In the genomic region with DNA sequence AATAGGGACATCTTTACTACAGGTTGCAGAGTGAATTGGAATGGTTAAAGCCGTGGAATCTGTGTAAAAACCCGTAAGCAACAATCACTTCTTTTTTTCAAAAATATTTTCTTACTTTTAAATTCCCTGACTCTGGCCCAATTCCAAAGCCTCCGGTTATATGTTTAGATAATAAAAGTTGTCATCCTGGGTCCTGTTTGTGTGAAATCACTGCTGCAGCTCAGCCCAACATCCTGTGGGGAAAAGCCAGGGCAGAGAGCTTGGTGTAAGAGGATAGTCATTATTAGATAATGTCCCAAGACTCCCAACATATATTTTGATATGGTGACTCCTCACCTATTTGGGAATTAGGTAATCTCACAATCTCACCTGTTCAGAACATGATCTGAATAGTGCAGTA, we compare ENCODE assay signal across 18 cellular contexts.
DNase-seq lines count a peak whose midpoint lies in the region; FAIRE-seq and TF ChIP-seq lines count a peak whose summit lies in the region.
"Had no signal": no experiment of that assay in that cellular context is flagged by ENCODE, and none has a peak within 500 bp of the region (broad histone marks: within the 10 kb centered on the region; RNA-seq: fewer than 3 reads in every experiment).

No MANE protein-coding gene starts in this region.

- H3K9me3 ChIP-seq in GM23248 (ENCODE audit: low read depth), result no peaks in the 10 kb centered on the region
- no peaks in the 10 kb centered on the region for H3K9me3 ChIP-seq in SJSA1 (replicated peaks)
- H3K9me3 ChIP-seq in kidney (ENCODE audit: control insufficient read depth in 1 of 2, low read length in 2 of 2), result no peaks in the 10 kb centered on the region
- H3K9me3 ChIP-seq in tibial artery, result no peaks in the 10 kb centered on the region
- no peaks in the 10 kb centered on the region for H3K9me3 ChIP-seq in thyroid gland
- H3K9me3 ChIP-seq in esophagus squamous epithelium, result no peaks in the 10 kb centered on the region
- H3K9me3 ChIP-seq: A549; BLaER1 treated with 17β-estradiol and CSF1 and Interleukin-3, amounts not matched to agents 10 nM and 100 nM had no signal

- 20 to 36% methylated on average over 3 of the region's 3 CpGs for WGBS in GM23248 (ENCODE audit: low coverage in 1 of 2, low lambda C conversion rate in 2 of 2, missing lambda C conversion rate in 2 of 2), 2 experiments
- WGBS in thyroid gland, 2 donors, result 50 to 51% methylated on average over 3 of the region's 3 CpGs
- 50 to 55% methylated on average over 3 of the region's 3 CpGs for WGBS in esophagus squamous epithelium, 2 donors

- H3K4me1 ChIP-seq in GM23248 (ENCODE audit: insufficient read depth), result peaks cover 73% of the 10 kb centered on the region
- peaks cover 35% of the 10 kb centered on the region for H3K4me1 ChIP-seq in SJSA1 (replicated peaks)
- peaks cover 0 to 4% of the 10 kb centered on the region in 2 donors for H3K4me1 ChIP-seq in kidney (ENCODE audit: control insufficient read depth in 1 of 2, insufficient read depth in 1 of 2, low read depth in 1 of 2, low read length in 2 of 2)
- peaks cover 0 to 77% (median 40%) of the 10 kb centered on the region in 4 donors for H3K4me1 ChIP-seq in tibial artery
- H3K4me1 ChIP-seq in thyroid gland, result peaks cover 14 to 17% of the 10 kb centered on the region in 2 donors
- H3K4me1 ChIP-seq in esophagus squamous epithelium, result peaks cover 0 to 12% (median 0%) of the 10 kb centered on the region in 3 donors
- H3K4me1 ChIP-seq: A549 had no signal

- no peak for FAIRE-seq in kidney (lab: Jason Lieb, UNC)
- FAIRE-seq: A549, GM12892 had no signal

- in situ Hi-C loops in GM23248 (cut with MboI), result loop anchor here (25.0 kb wide), 1 partner anchor 393 kb away; no protein-coding TSS in a partner anchor

- H3K27ac ChIP-seq in GM23248, result peak overlapping the region; percentile 41
- 0 out of 2 replicates have a peak overlapping the region, but pooled peaks have one; percentile 17 for H3K27ac ChIP-seq in SJSA1
- H3K27ac ChIP-seq in kidney (ENCODE audit: low read depth in 2 of 2, low read length in 2 of 2), result no peak overlapping the region
- peak overlapping the region; percentile 61 to 73 for H3K27ac ChIP-seq in tibial artery
- no peak overlapping the region for H3K27ac ChIP-seq in thyroid gland
- H3K27ac ChIP-seq in esophagus squamous epithelium, result no peak overlapping the region
- H3K27ac ChIP-seq: A549; BLaER1 treated with 17β-estradiol and CSF1 and Interleukin-3, amounts not matched to agents 10 nM and 100 nM had no signal

- H3K4me3 ChIP-seq in GM23248, result peak overlapping the region; percentile 38; the same call in 1 of the 2 replicates
- H3K4me3 ChIP-seq in SJSA1, result no peak overlapping the region
- H3K4me3 ChIP-seq in kidney (ENCODE audit: low read length in 2 of 2), result peak overlapping the region; percentile 28
- H3K4me3 ChIP-seq in tibial artery, result no peak overlapping the region
- H3K4me3 ChIP-seq in thyroid gland (replicated peaks in 1 of 3), result no peak overlapping the region
- no peak overlapping the region for H3K4me3 ChIP-seq in esophagus squamous epithelium
- H3K4me3 ChIP-seq: A549; BLaER1 treated with 17β-estradiol and CSF1 and Interleukin-3, amounts not matched to agents 10 nM and 100 nM had no signal

- no peaks in the 10 kb centered on the region for H3K36me3 ChIP-seq in GM23248 (ENCODE audit: low read depth)
- H3K36me3 ChIP-seq in SJSA1, result no peaks in the 10 kb centered on the region
- no peaks in the 10 kb centered on the region for H3K36me3 ChIP-seq in kidney (ENCODE audit: control insufficient read depth in 1 of 2, insufficient read depth in 2 of 2, low read length in 2 of 2)
- no peaks in the 10 kb centered on the region for H3K36me3 ChIP-seq in tibial artery
- no peaks in the 10 kb centered on the region for H3K36me3 ChIP-seq in thyroid gland
- no peaks in the 10 kb centered on the region for H3K36me3 ChIP-seq in esophagus squamous epithelium
- H3K36me3 ChIP-seq: BLaER1 treated with 17β-estradiol and CSF1 and Interleukin-3, amounts not matched to agents 10 nM and 100 nM had no signal

- peak overlapping the region; percentile 64 for H2AFZ ChIP-seq in GM23248

- no peaks in the 10 kb centered on the region for H3K79me2 ChIP-seq in GM23248 (ENCODE audit: insufficient read depth)

- H4K20me1 ChIP-seq in GM23248 (ENCODE audit: insufficient read depth), result no peaks in the 10 kb centered on the region
- H4K20me1 ChIP-seq: BLaER1 treated with 17β-estradiol and CSF1 and Interleukin-3, amounts not matched to agents 10 nM and 100 nM had no signal

- peaks cover 39% of the 10 kb centered on the region for H3F3A ChIP-seq in GM23248 (ENCODE audit: insufficient read depth)

- no peak for TF ChIP-seq POLR2A in thyroid gland (IDR thresholded peaks at IDR 0.05)
- TF ChIP-seq POLR2A in esophagus squamous epithelium (IDR thresholded peaks at IDR 0.05), result no peak

- H3K4me2 ChIP-seq in GM23248 (ENCODE audit: unreplicated experiment), result peak overlapping the region; percentile 62
- H3K4me2 ChIP-seq: A549; BLaER1 treated with 17β-estradiol and CSF1 and Interleukin-3, amounts not matched to agents 10 nM and 100 nM had no signal

- intact Hi-C loops in kidney (cut with DNase I) (no loop called here), tibial artery (cut with DNase I; ENCODE audit: low total_unique reads) (no loop called here), thyroid gland (cut with DNase I) (no loop called here), esophagus squamous epithelium (cut with DNase I) (no loop called here)

- H3K27me3 ChIP-seq in GM23248 (replicated peaks; ENCODE audit: insufficient read depth) (no peaks in the 10 kb centered on the region), SJSA1 (replicated peaks) (no peaks in the 10 kb centered on the region), tibial artery (no peaks in the 10 kb centered on the region), thyroid gland (no peaks in the 10 kb centered on the region), esophagus squamous epithelium (no peaks in the 10 kb centered on the region)
- H3K27me3 ChIP-seq: BLaER1 treated with 17β-estradiol and CSF1 and Interleukin-3, amounts not matched to agents 10 nM and 100 nM had no signal

- peak overlapping the region; percentile 13; the same call in 1 of the 2 replicates for H3K9ac ChIP-seq in GM23248
- no peak overlapping the region for H3K9ac ChIP-seq in kidney (ENCODE audit: low read length in 2 of 2)
- H3K9ac ChIP-seq: BLaER1 treated with 17β-estradiol and CSF1 and Interleukin-3, amounts not matched to agents 10 nM and 100 nM had no signal

- no peaks in the 10 kb centered on the region for H3K9me2 ChIP-seq in GM23248 (ENCODE audit: insufficient read depth)

- peak; percentile 66 for DNase-seq in GM23248
- DNase-seq in SJSA1 (ENCODE audit: low read depth in 1 of 2, low spot score in 2 of 2), result peak in 1 of 2 experiments; percentile 38
- no peak for DNase-seq in kidney
- DNase-seq in tibial artery, result no peak
- no peak for DNase-seq in thyroid gland
- no peak for DNase-seq in Ammon's horn (ENCODE audit: low spot score)
- DNase-seq in foreskin melanocyte, result no peak
- no peak for DNase-seq in esophagus squamous epithelium (lab: John Stamatoyannopoulos, UW)
- DNase-seq: Calu3; CD4-positive, CD25-positive, alpha-beta regulatory T cell; DMS 273 treated with DMSO at 0.1 percent for 48 hours; GDM1; GOT3; H9; KBM-7 had no signal

- TF ChIP-seq CTCF in kidney (IDR thresholded peaks at IDR 0.05; ENCODE audit: borderline replicate concordance, extremely low read depth, insufficient read depth) (no peak), tibial artery (IDR thresholded peaks at IDR 0.05) (no peak), thyroid gland (IDR thresholded peaks at IDR 0.05) (no peak), esophagus squamous epithelium (IDR thresholded peaks at IDR 0.05) (no peak)

Comparison
In these comparisons a context has a peak if more than half of its experiments do, and no peak if none do; other contexts are left out.
1. H3K27ac ChIP-seq: peak in GM23248 (single experiment), SJSA1 (single experiment) and tibial artery (2 of 2); none in kidney (0 of 2), thyroid gland (0 of 3) and esophagus squamous epithelium (0 of 4).
2. H3K4me3 ChIP-seq: peak in GM23248 (single experiment) and kidney (2 of 2); none in SJSA1 (single experiment), tibial artery (0 of 2), thyroid gland (0 of 3) and esophagus squamous epithelium (0 of 4).